In genomic region chr17:74957935-74958549, GRCh38 we compare ENCODE assay signal across 9 cellular contexts. TPM values are rescaled to one million over a fixed set of nuclear protein-coding genes. Genes with fewer than 3 reads are reported as not detected.
DNase-seq lines count a peak whose midpoint lies in the region; ATAC-seq and TF ChIP-seq lines count a peak whose summit lies in the region.
"Had no signal": no experiment of that assay in that cellular context is flagged by ENCODE, and none has a peak within 500 bp of the region (broad histone marks: within the 10 kb centered on the region; RNA-seq: fewer than 3 reads in every experiment).

No MANE protein-coding gene starts in this region.

- TF ChIP-seq RAD21 in Ishikawa (IDR thresholded peaks at IDR 0.05; ENCODE audit: low read depth): peak; percentile 98

- CTCF ChIA-PET in Calu3 (lab: Charles Lee): interaction anchor here (0.7 to 1.7 kb wide), 7 partner anchors 11 to 725 kb away, joined by 3 to 11 read pairs (median 4); partner anchors contain the start of genes CDR2L and OTOP2

- no peaks in the 10 kb centered on the region for H3K79me2 ChIP-seq in parathyroid adenoma

- H3K9ac ChIP-seq in parathyroid adenoma: no peak overlapping the region

- H3K4me1 Mint-ChIP-seq in Calu3 (ENCODE audit: low read depth, unreplicated experiment): peaks cover 11% of the 10 kb centered on the region
- peaks cover 4% of the 10 kb centered on the region for H3K4me1 Mint-ChIP-seq in activated T-helper 17 cell treated with anti-CD3 and anti-CD28 coated beads, Interleukin-2, amount 50 U/mL, for 72 hours

- H3K36me3 Mint-ChIP-seq in Calu3 (ENCODE audit: insufficient read depth, unreplicated experiment): peaks cover 78% of the 10 kb centered on the region
- no peaks in the 10 kb centered on the region for H3K36me3 Mint-ChIP-seq in activated T-helper 17 cell treated with anti-CD3 and anti-CD28 coated beads, Interleukin-2, amount 50 U/mL, for 72 hours (ENCODE audit: low read depth)

- no peaks in the 10 kb centered on the region for H3K9me3 Mint-ChIP-seq in Calu3 (ENCODE audit: low read depth, unreplicated experiment)
- no peaks in the 10 kb centered on the region for H3K9me3 Mint-ChIP-seq in activated T-helper 17 cell treated with anti-CD3 and anti-CD28 coated beads, Interleukin-2, amount 50 U/mL, for 72 hours

- TF ChIP-seq CTCF in Calu3 (IDR thresholded peaks at IDR 0.05; ENCODE audit: unreplicated experiment) (peak; percentile 95), foreskin keratinocyte (conservative IDR thresholded peaks at IDR 0.05) (peak; percentile 93), parathyroid adenoma (IDR thresholded peaks at IDR 0.05) (peak; percentile 94), upper lobe of left lung (IDR thresholded peaks at IDR 0.05) (peak; percentile 88 to 95 (median 94))

- no peak overlapping the region for H2AFZ ChIP-seq in parathyroid adenoma

- no peak overlapping the region for H3K27ac Mint-ChIP-seq in Calu3 (ENCODE audit: unreplicated experiment)
- no peak overlapping the region for H3K27ac Mint-ChIP-seq in activated T-helper 17 cell treated with anti-CD3 and anti-CD28 coated beads, Interleukin-2, amount 50 U/mL, for 72 hours

- H3K4me3 ChIP-seq in parathyroid adenoma (ENCODE audit: low read depth, low read length): no peak overlapping the region
- no peak overlapping the region for H3K4me3 ChIP-seq in upper lobe of left lung

- H3K4me1 ChIP-seq in foreskin keratinocyte: no peaks in the 10 kb centered on the region
- H3K4me1 ChIP-seq in parathyroid adenoma: no peaks in the 10 kb centered on the region
- H3K4me1 ChIP-seq in upper lobe of left lung: peaks cover 3 to 11% (median 7%) of the 10 kb centered on the region in 4 donors

- no peak overlapping the region for H3K4me2 ChIP-seq in parathyroid adenoma (ENCODE audit: low read length)

- WGBS in upper lobe of left lung, 2 donors: 54 to 59% methylated on average over 11 to 26 of the region's 26 CpGs

- peaks cover 5% of the 10 kb centered on the region for H3K27me3 ChIP-seq in foreskin keratinocyte
- H3K27me3 ChIP-seq in parathyroid adenoma (ENCODE audit: control insufficient read depth, insufficient read depth, low read length): no peaks in the 10 kb centered on the region
- no peaks in the 10 kb centered on the region for H3K27me3 ChIP-seq in upper lobe of left lung

- no peak overlapping the region for H3K4me3 Mint-ChIP-seq in Calu3 (ENCODE audit: low read depth, unreplicated experiment)
- H3K4me3 Mint-ChIP-seq in activated T-helper 17 cell treated with anti-CD3 and anti-CD28 coated beads, Interleukin-2, amount 50 U/mL, for 72 hours: no peak overlapping the region

- peak; percentile 49 for ATAC-seq in activated T-helper 17 cell treated with anti-CD3 and anti-CD28 coated beads, Interleukin-2, amount 50 U/mL, for 72 hours (replicated peaks)
- ATAC-seq in foreskin keratinocyte (no peak), upper lobe of left lung (ENCODE audit: low FRiP score in 2 of 2) (peak; percentile 13 to 69), GM18870 (IDR thresholded peaks at IDR 0.05; ENCODE audit: unreplicated experiment) (no peak)

- TF ChIP-seq POLR2A in upper lobe of left lung (IDR thresholded peaks at IDR 0.05): no peak

- no peaks in the 10 kb centered on the region for H3K27me3 Mint-ChIP-seq in Calu3 (ENCODE audit: unreplicated experiment)
- no peaks in the 10 kb centered on the region for H3K27me3 Mint-ChIP-seq in activated T-helper 17 cell treated with anti-CD3 and anti-CD28 coated beads, Interleukin-2, amount 50 U/mL, for 72 hours

- H3K36me3 ChIP-seq in parathyroid adenoma (ENCODE audit: control insufficient read depth, insufficient read depth, low read length): no peaks in the 10 kb centered on the region
- H3K36me3 ChIP-seq in upper lobe of left lung: peaks cover 0 to 49% (median 5%) of the 10 kb centered on the region in 4 donors

- TF ChIP-seq EP300 in Ishikawa (IDR thresholded peaks at IDR 0.05; ENCODE audit: borderline replicate concordance) (no peak), upper lobe of left lung (IDR thresholded peaks at IDR 0.05) (no peak)

- intact Hi-C loops in Calu3 (cut with micrococcal nuclease; ENCODE audit: unreplicated experiment): no loop called here

- DNase-seq in Calu3 (peak; percentile 91), SHP77 treated with DMSO at 0.1 percent for 48 hours (lab: John Stamatoyannopoulos, UW) (peak; percentile 27), foreskin keratinocyte (no peak), upper lobe of left lung (peak; percentile 72 to 96)

- BruUV-seq in Calu3 (replicated peaks; lab: Mats Ljungman, UMichigan): no TSS peak

- H3K27ac ChIP-seq in foreskin keratinocyte (no peak overlapping the region), parathyroid adenoma (no peak overlapping the region), upper lobe of left lung (no peak overlapping the region)

- H3K9me3 ChIP-seq in parathyroid adenoma (ENCODE audit: control insufficient read depth, low read length): no peaks in the 10 kb centered on the region
- H3K9me3 ChIP-seq in upper lobe of left lung: peaks cover 0 to 8% (median 0%) of the 10 kb centered on the region in 4 donors

TF ChIP-seq in Ishikawa, 13 proteins besides CTCF, POLR2A, EP300 and RAD21:
- TF ChIP-seq TAF1 (IDR thresholded peaks at IDR 0.05; ENCODE audit: low read depth) (no peak), USF1 (IDR thresholded peaks at IDR 0.05) (no peak), ZBTB7A (IDR thresholded peaks at IDR 0.05; ENCODE audit: low read depth) (peak; percentile 74), EGR1 (IDR thresholded peaks at IDR 0.05) (no peak), MAX (IDR thresholded peaks at IDR 0.05) (peak; percentile 52; the same call in 1 of the 2 replicates), CEBPB (IDR thresholded peaks at IDR 0.05) (no peak)

RNA-seq across cellular contexts. Expression of gene HID1, which starts 14.5 kb away (rescaled TPM):
- 114 and 122 TPM in 2 replicates for total RNA-seq in Calu3 (2022)
- 1 to 10 TPM; 1.2 to 2.8 TPM for total RNA-seq in activated T-helper 17 cell treated with anti-CD3 and anti-CD28 coated beads, Interleukin-2, amount 50 U/mL, for 72 hours
- total RNA-seq in foreskin keratinocyte: 0.07 and 0.10 TPM in 2 replicates
- 0.15 TPM in 1 of 2 replicates, not detected in the other for polyA plus RNA-seq in foreskin keratinocyte
- total RNA-seq in upper lobe of left lung: 10 to 100 TPM; 21.6 to 60.8 (median 33.3) TPM

RNA-seq across cellular contexts. Expression of gene OTOP3, which starts 22.3 kb away (rescaled TPM):
- not detected in 2 replicates for total RNA-seq in Calu3 (2022)
- not detected for total RNA-seq in activated T-helper 17 cell treated with anti-CD3 and anti-CD28 coated beads, Interleukin-2, amount 50 U/mL, for 72 hours
- not detected in 2 replicates for total RNA-seq in foreskin keratinocyte
- not detected in 2 replicates for polyA plus RNA-seq in foreskin keratinocyte
- not detected for total RNA-seq in upper lobe of left lung
- total RNA-seq: T-helper 1 cell treated with Interleukin-12 subunit alpha and Interleukin-12 subunit beta and Interleukin-4 antibody, amounts not matched to agents 30 ng/mL and 1 ng/mL, for 36 hours had no signal

RNA-seq across cellular contexts. Expression of gene CDR2L, which starts 29.4 kb away (rescaled TPM):
- total RNA-seq in Calu3 (2022): 39.4 and 48.3 TPM in 2 replicates
- total RNA-seq in activated T-helper 17 cell treated with anti-CD3 and anti-CD28 coated beads, Interleukin-2, amount 50 U/mL, for 72 hours: 1 to 10 TPM in 1 of 2 donors, under 1 TPM in 1; 0.56 to 1.2 TPM
- total RNA-seq in foreskin keratinocyte: 9.7 and 10.1 TPM in 2 replicates
- 8.2 and 8.6 TPM in 2 replicates for polyA plus RNA-seq in foreskin keratinocyte
- 10 to 100 TPM; 15.6 to 48.8 (median 24.7) TPM for total RNA-seq in upper lobe of left lung

RNA-seq across cellular contexts. Expression of gene OTOP2, which starts 34.0 kb away (rescaled TPM):
- total RNA-seq in Calu3 (2022): not detected in 2 replicates
- total RNA-seq in activated T-helper 17 cell treated with anti-CD3 and anti-CD28 coated beads, Interleukin-2, amount 50 U/mL, for 72 hours: not detected
- total RNA-seq in foreskin keratinocyte: not detected in 2 replicates
- polyA plus RNA-seq in foreskin keratinocyte: not detected in 2 replicates
- total RNA-seq in upper lobe of left lung: not detected
- total RNA-seq: T-helper 1 cell treated with Interleukin-12 subunit alpha and Interleukin-12 subunit beta and Interleukin-4 antibody, amounts not matched to agents 30 ng/mL and 1 ng/mL, for 36 hours had no signal

RNA-seq across cellular contexts. Expression of gene USH1G, which starts 35.0 kb away (rescaled TPM):
- 0.24 TPM in 1 of 2 replicates, not detected in the other for total RNA-seq in Calu3 (2022)
- total RNA-seq in activated T-helper 17 cell treated with anti-CD3 and anti-CD28 coated beads, Interleukin-2, amount 50 U/mL, for 72 hours: not detected
- total RNA-seq in foreskin keratinocyte: 0.10 and 0.11 TPM in 2 replicates
- polyA plus RNA-seq in foreskin keratinocyte: 0.04 and 0.08 TPM in 2 replicates
- under 1 TPM in 1 of 6 donors, not detected in 5; 0.13 TPM for total RNA-seq in upper lobe of left lung
- total RNA-seq: T-helper 1 cell treated with Interleukin-12 subunit alpha and Interleukin-12 subunit beta and Interleukin-4 antibody, amounts not matched to agents 30 ng/mL and 1 ng/mL, for 36 hours had no signal

Comparison
In these comparisons a context has a peak if more than half of its experiments do, and no peak if none do; other contexts are left out.
1. DNase-seq: peak in Calu3 (single experiment), SHP77 treated with DMSO at 0.1 percent for 48 hours (single experiment) and upper lobe of left lung (2 of 2); none in foreskin keratinocyte (0 of 2).
2. ATAC-seq: peak in activated T-helper 17 cell treated with anti-CD3 and anti-CD28 coated beads, Interleukin-2, amount 50 U/mL, for 72 hours (single experiment) and upper lobe of left lung (2 of 2); none in foreskin keratinocyte (single experiment) and GM18870 (single experiment).
3. RNA of gene HID1, which starts 14.5 kb away (total RNA-seq): 114 to 122 TPM in Calu3 and 21.6 to 60.8 TPM in upper lobe of left lung; 1.2 to 2.8 TPM in activated T-helper 17 cell treated with anti-CD3 and anti-CD28 coated beads, Interleukin-2, amount 50 U/mL, for 72 hours and 0.07 to 0.10 TPM in foreskin keratinocyte; every median in the first group is over 4 times any median in the second.
4. Peak in every context shown above with its lines, with median percentiles within 50 percentile points of each other: CTCF ChIP-seq.